9 cellular contexts compared by ENCODE assay signal in genomic region chr3:141302364-141303141, GRCh38.
DNase-seq lines count a peak whose midpoint lies in the region; ATAC-seq and TF ChIP-seq lines count a peak whose summit lies in the region.
"Had no signal": no experiment of that assay in that cellular context is flagged by ENCODE, and none has a peak within 500 bp of the region (broad histone marks: within the 10 kb centered on the region; RNA-seq: fewer than 3 reads in every experiment).

No MANE protein-coding gene starts in this region.

- TF ChIP-seq CTCF in BJ (IDR thresholded peaks at IDR 0.05; ENCODE audit: insufficient read depth, low read depth, low read length) (peak; percentile 45; the same call in 1 of the 2 replicates), choroid plexus epithelial cell (conservative IDR thresholded peaks at IDR 0.05; ENCODE audit: low read depth, low read length) (peak; percentile 50), lung (IDR thresholded peaks at IDR 0.05; ENCODE audit: control extremely low read depth, extremely low read depth) (no peak)

- no peaks in the 10 kb centered on the region for H3K4me1 ChIP-seq in lung (ENCODE audit: control insufficient read depth in 2 of 2, insufficient read depth in 2 of 2, low read length in 2 of 2)
- H3K4me1 ChIP-seq: gastrocnemius medialis had no signal

- no peak overlapping the region for H3K27ac Mint-ChIP-seq in activated CD4-positive, alpha-beta memory T cell treated with anti-CD3 and anti-CD28 coated beads for 36 hours

- ATAC-seq in lung (ENCODE audit: insufficient read depth, low FRiP score): peak; percentile 14

- H3K4me3 ChIP-seq in BJ (ENCODE audit: low read depth, low read length): no peak overlapping the region
- H3K4me3 ChIP-seq in choroid plexus epithelial cell (ENCODE audit: low read depth, low read length): no peak overlapping the region
- H3K4me3 ChIP-seq in lung: no peak overlapping the region
- H3K4me3 ChIP-seq: gastrocnemius medialis had no signal

- intact Hi-C loops in activated CD4-positive, alpha-beta memory T cell treated with anti-CD3 and anti-CD28 coated beads for 36 hours (cut with micrococcal nuclease): loop anchor here (1.0 to 10.0 kb wide), 3 partner anchors 150 to 572 kb away; partner anchors contain the start of gene ATP1B3

- H3K9me3 ChIP-seq in lung (ENCODE audit: control insufficient read depth in 2 of 2, insufficient read depth in 1 of 2, low read length in 1 of 2): no peaks in the 10 kb centered on the region
- H3K9me3 ChIP-seq: gastrocnemius medialis had no signal

- no peaks in the 10 kb centered on the region for H3K27me3 Mint-ChIP-seq in activated CD4-positive, alpha-beta memory T cell treated with anti-CD3 and anti-CD28 coated beads for 36 hours

- 53 to 61% methylated on average over 7 of the region's 7 CpGs for WGBS in lung, 2 donors

- no peak overlapping the region for H3K4me3 Mint-ChIP-seq in activated CD4-positive, alpha-beta memory T cell treated with anti-CD3 and anti-CD28 coated beads for 36 hours

- no peaks in the 10 kb centered on the region for H3K9me3 Mint-ChIP-seq in activated CD4-positive, alpha-beta memory T cell treated with anti-CD3 and anti-CD28 coated beads for 36 hours

- no peak overlapping the region for H3K27ac ChIP-seq in lung (ENCODE audit: low read depth in 1 of 2, low read length in 1 of 2)
- H3K27ac ChIP-seq: gastrocnemius medialis had no signal

- CTCF ChIA-PET in BJ (lab: Yijun Ruan, JAX): interaction anchor here (0.7 to 14.7 kb wide), 26 partner anchors 8 to 327 kb away, joined by 3 to 282 read pairs (median 4); partner anchors contain the start of gene PXYLP1
- CTCF ChIA-PET in activated CD4-positive, alpha-beta memory T cell treated with anti-CD3 and anti-CD28 coated beads for 36 hours (lab: Charles Lee): interaction anchor here (0.5 to 9.9 kb wide), 17 partner anchors 10 to 267 kb away, joined by 3 to 200 read pairs (median 7); partner anchors contain the start of gene PXYLP1

- H3K36me3 ChIP-seq in BJ (ENCODE audit: control insufficient read depth, insufficient read depth, low read length) (no peaks in the 10 kb centered on the region), lung (ENCODE audit: control insufficient read depth in 2 of 2, insufficient read depth in 2 of 2, low read length in 2 of 2) (no peaks in the 10 kb centered on the region)
- H3K36me3 ChIP-seq: gastrocnemius medialis had no signal

- DNase-seq in BJ (ENCODE audit: low read depth): peak; percentile 59
- peak; percentile 99 for DNase-seq in M059J (ENCODE audit: low read depth)
- peak; percentile 86 for DNase-seq in choroid plexus epithelial cell (ENCODE audit: low read depth)
- DNase-seq in lung (ENCODE audit: low spot score): no peak
- no peak for DNase-seq in activated CD4-positive, alpha-beta memory T cell treated with anti-CD3 and anti-CD28 coated beads for 36 hours
- no peak for DNase-seq in stimulated activated CD4-positive, alpha-beta T cell treated with anti-CD3 and anti-CD28 coated beads, Interleukin-2, amount 100 ng/mL, for 48 hours
- DNase-seq in NOMO-1 (lab: John Stamatoyannopoulos, UW; ENCODE audit: unreplicated experiment in 2 of 2): no peak
- DNase-seq in G401 (ENCODE audit: low spot score): no peak
- DNase-seq: gastrocnemius medialis had no signal

- H3K4me1 Mint-ChIP-seq in activated CD4-positive, alpha-beta memory T cell treated with anti-CD3 and anti-CD28 coated beads for 36 hours (ENCODE audit: low read depth): peaks cover 34% of the 10 kb centered on the region

- in situ Hi-C loops in G401 (cut with HindIII; ENCODE audit: low sequenced_read_pairs): no loop called here

- H3K36me3 Mint-ChIP-seq in activated CD4-positive, alpha-beta memory T cell treated with anti-CD3 and anti-CD28 coated beads for 36 hours: no peaks in the 10 kb centered on the region

- H3K27me3 ChIP-seq in BJ (ENCODE audit: control insufficient read depth, insufficient read depth, low read length) (no peaks in the 10 kb centered on the region), lung (ENCODE audit: control insufficient read depth, insufficient read depth) (no peaks in the 10 kb centered on the region)
- H3K27me3 ChIP-seq: gastrocnemius medialis had no signal

- POLR2A ChIA-PET in BJ (lab: Charles Lee): interaction anchor here (0.6 to 0.7 kb wide), 2 partner anchors 71 to 83 kb away, joined by 4 read pairs; partner anchors contain the start of gene PXYLP1
- POLR2A ChIA-PET in activated CD4-positive, alpha-beta memory T cell treated with anti-CD3 and anti-CD28 coated beads for 36 hours (lab: Charles Lee): interaction anchor here (0.9 kb wide), 1 partner anchor 9 kb away, joined by 4 read pairs; no protein-coding TSS in a partner anchor

Comparison
In these comparisons a context has a peak if more than half of its experiments do, and no peak if none do; other contexts are left out.
1. DNase-seq: peak in BJ (single experiment), M059J (single experiment) and choroid plexus epithelial cell (single experiment); none in lung (single experiment), activated CD4-positive, alpha-beta memory T cell treated with anti-CD3 and anti-CD28 coated beads for 36 hours (single experiment), stimulated activated CD4-positive, alpha-beta T cell treated with anti-CD3 and anti-CD28 coated beads, Interleukin-2, amount 100 ng/mL, for 48 hours (0 of 2), NOMO-1 (0 of 2) and G401 (single experiment).